Comparison of ENCODE assay signal across 16 cellular contexts in the genomic region with DNA sequence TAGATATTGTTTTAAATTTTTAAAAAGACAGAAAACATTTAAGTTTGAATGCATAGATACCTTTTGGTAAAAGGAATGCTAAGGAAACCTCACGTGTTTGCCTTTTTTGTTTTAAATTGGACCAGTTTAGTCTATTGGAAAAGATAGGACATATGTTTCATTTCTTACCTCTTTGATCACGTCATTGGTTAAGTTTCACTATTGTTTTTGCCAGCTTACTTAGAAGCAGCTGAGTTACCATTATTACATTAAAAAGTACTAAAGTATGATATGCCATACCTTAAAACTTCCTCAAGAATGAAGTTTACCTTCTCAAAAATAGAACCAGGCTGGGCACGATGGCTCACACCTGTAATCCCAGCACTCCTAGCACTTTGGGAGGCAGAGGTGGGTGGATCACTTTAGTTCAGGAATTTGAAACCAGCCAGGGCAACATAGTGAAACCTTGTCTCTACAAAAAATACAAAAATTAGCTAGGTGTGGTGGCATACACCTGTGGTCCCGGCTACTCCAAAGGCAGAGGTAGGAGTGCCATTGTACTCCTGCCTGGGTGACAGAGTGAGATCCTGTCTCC. TPM values are rescaled to one million over a fixed set of nuclear protein-coding genes. Genes with fewer than 3 reads are reported as not detected.
DNase-seq lines count a peak whose midpoint lies in the region; ATAC-seq and TF ChIP-seq lines count a peak whose summit lies in the region.
"Had no signal": no experiment of that assay in that cellular context is flagged by ENCODE, and none has a peak within 500 bp of the region (broad histone marks: within the 10 kb centered on the region; RNA-seq: fewer than 3 reads in every experiment).

No MANE protein-coding gene starts in this region.

- no peaks in the 10 kb centered on the region for H3K79me2 ChIP-seq in MM.1S (ENCODE audit: low read length)

- H3K36me3 Mint-ChIP-seq in progenitor cell of endocrine pancreas (ENCODE audit: insufficient read depth) = no peaks in the 10 kb centered on the region

- TF ChIP-seq CTCF in 22Rv1 (IDR thresholded peaks at IDR 0.05) (no peak), MM.1S (IDR thresholded peaks at IDR 0.05; ENCODE audit: low read length) (no peak), body of pancreas (IDR thresholded peaks at IDR 0.05) (no peak), right lobe of liver (IDR thresholded peaks at IDR 0.05) (no peak), progenitor cell of endocrine pancreas (IDR thresholded peaks at IDR 0.05; ENCODE audit: unreplicated experiment) (no peak)

- H3K27me3 Mint-ChIP-seq in progenitor cell of endocrine pancreas = no peaks in the 10 kb centered on the region

- H3K9me3 ChIP-seq in MM.1S (replicated peaks; ENCODE audit: insufficient read depth, low read length) (no peaks in the 10 kb centered on the region), body of pancreas (no peaks in the 10 kb centered on the region), right lobe of liver (no peaks in the 10 kb centered on the region)

- no peaks in the 10 kb centered on the region for H3K9me2 ChIP-seq in MM.1S (replicated peaks; ENCODE audit: insufficient read depth, low read length)

- H3F3A ChIP-seq in MM.1S (ENCODE audit: insufficient read depth, low read length) = no peaks in the 10 kb centered on the region

- H3K27me3 ChIP-seq in MM.1S (replicated peaks; ENCODE audit: insufficient read depth, low read length) (no peaks in the 10 kb centered on the region), body of pancreas (no peaks in the 10 kb centered on the region), right lobe of liver (no peaks in the 10 kb centered on the region)

- 33 to 39% methylated on average over 4 of the region's 4 CpGs for WGBS in body of pancreas, 2 donors
- WGBS in right lobe of liver (ENCODE audit: insufficient coverage, low coverage, low lambda C conversion rate, missing lambda C conversion rate) = 41% methylated on average over 4 of the region's 4 CpGs

- 0 out of 2 replicates have a peak overlapping the region, but pooled peaks have one; percentile 9 for H2AFZ ChIP-seq in MM.1S (ENCODE audit: low read length)

- no peaks in the 10 kb centered on the region for H3K36me3 ChIP-seq in MM.1S (replicated peaks; ENCODE audit: insufficient read depth, low read length)
- no peaks in the 10 kb centered on the region for H3K36me3 ChIP-seq in body of pancreas (replicated peaks in 1 of 2; ENCODE audit: insufficient read depth in 1 of 2, low read depth in 2 of 2)
- no peaks in the 10 kb centered on the region for H3K36me3 ChIP-seq in right lobe of liver

- H3K4me2 ChIP-seq in MM.1S (ENCODE audit: low read depth, low read length) = peak overlapping the region; percentile 42; the same call in 1 of the 2 replicates

- H3K4me3 ChIP-seq in MM.1S (ENCODE audit: low read length) = peak overlapping the region; percentile 13; the same call in 1 of the 2 replicates
- no peak overlapping the region for H3K4me3 ChIP-seq in body of pancreas
- H3K4me3 ChIP-seq in right lobe of liver = no peak overlapping the region

- no peak overlapping the region for H3K27ac Mint-ChIP-seq in progenitor cell of endocrine pancreas
- H3K27ac Mint-ChIP-seq: CD4-positive, alpha-beta T cell; IgD-negative memory B cell had no signal

- H3K27ac ChIP-seq in 22Rv1 = 0 out of 2 replicates have a peak overlapping the region, but pooled peaks have one; percentile 1
- H3K27ac ChIP-seq in MM.1S (ENCODE audit: low read length) = peak overlapping the region; percentile 45; the same call in 1 of the 2 replicates
- peak overlapping the region; percentile 80 to 85 (median 82) for H3K27ac ChIP-seq in body of pancreas
- peak overlapping the region; percentile 4 to 94 (median 79) for H3K27ac ChIP-seq in right lobe of liver

- intact Hi-C loops in body of pancreas (cut with DNase I) = no loop called here
- intact Hi-C loops in right lobe of liver (cut with DNase I) = no loop called here

- peak; percentile 39 for DNase-seq in MM.1S
- DNase-seq in body of pancreas = peak in 3 of 4 donors; percentile 15 to 31 (median 21)
- no peak for DNase-seq in right lobe of liver
- no peak for DNase-seq in progenitor cell of endocrine pancreas (ENCODE audit: low spot score, unreplicated experiment)
- DNase-seq: Calu3; CD4-positive, alpha-beta T cell; EL; H9; Karpas-422; NCI-H1105; NCI-H2081 treated with DMSO at 0.1 percent for 48 hours; SHP77 had no signal

- ATAC-seq in body of pancreas (peak; percentile 56), right lobe of liver (peak in 3 of 4 donors; percentile 14 to 48 (median 25)), HG03135 (IDR thresholded peaks at IDR 0.05; ENCODE audit: unreplicated experiment) (no peak), GM21367 (IDR thresholded peaks at IDR 0.05; ENCODE audit: unreplicated experiment) (no peak)

- no peak overlapping the region for H3K4me3 Mint-ChIP-seq in progenitor cell of endocrine pancreas (ENCODE audit: low read depth)
- H3K4me3 Mint-ChIP-seq: CD4-positive, alpha-beta T cell; H9; IgD-negative memory B cell had no signal

- no peaks in the 10 kb centered on the region for H3K9me3 Mint-ChIP-seq in progenitor cell of endocrine pancreas (ENCODE audit: low read depth)
- H3K9me3 Mint-ChIP-seq: CD4-positive, alpha-beta T cell had no signal

- TF ChIP-seq POLR2A in body of pancreas (IDR thresholded peaks at IDR 0.05) (no peak), right lobe of liver (IDR thresholded peaks at IDR 0.05) (no peak)

- H4K20me1 ChIP-seq in MM.1S (ENCODE audit: insufficient read depth, low read length) = no peaks in the 10 kb centered on the region

- H3K9ac ChIP-seq in MM.1S (ENCODE audit: low read length) = no peak overlapping the region

- H3K4me1 ChIP-seq in MM.1S (ENCODE audit: low read length) = peaks cover 6% of the 10 kb centered on the region; the same call in 1 of the 2 replicates
- peaks cover 59% of the 10 kb centered on the region for H3K4me1 ChIP-seq in body of pancreas
- H3K4me1 ChIP-seq in right lobe of liver = peaks cover 0 to 20% (median 3%) of the 10 kb centered on the region in 4 donors

- peaks cover 17% of the 10 kb centered on the region for H3K4me1 Mint-ChIP-seq in progenitor cell of endocrine pancreas (ENCODE audit: low read depth)
- H3K4me1 Mint-ChIP-seq: IgD-negative memory B cell had no signal

RNA-seq across cellular contexts. Expression of gene SRGAP1, which starts 54.4 kb away (rescaled TPM):
- 10 to 100 TPM in 1 of 2 donors, 1 to 10 TPM in 1; 8.8 to 14.8 TPM for total RNA-seq in body of pancreas
- 1 to 10 TPM; 1.3 to 5.0 (median 3.0) TPM for total RNA-seq in right lobe of liver
- total RNA-seq in progenitor cell of endocrine pancreas = 17.8 and 23.1 TPM in 2 replicates

Comparison
In these comparisons a context has a peak if more than half of its experiments do, and no peak if none do; other contexts are left out.
1. H3K27ac ChIP-seq: peak in every context shown above with its lines; median percentile 82 in body of pancreas; 79 in right lobe of liver; 45 in MM.1S; 1 in 22Rv1.
2. DNase-seq: peak in MM.1S (single experiment) and body of pancreas (3 of 4); none in right lobe of liver (0 of 3) and progenitor cell of endocrine pancreas (single experiment).
3. ATAC-seq: peak in body of pancreas (single experiment) and right lobe of liver (3 of 4); none in HG03135 (single experiment) and GM21367 (single experiment).